23 cellular contexts compared by ENCODE assay signal in the genomic region with DNA sequence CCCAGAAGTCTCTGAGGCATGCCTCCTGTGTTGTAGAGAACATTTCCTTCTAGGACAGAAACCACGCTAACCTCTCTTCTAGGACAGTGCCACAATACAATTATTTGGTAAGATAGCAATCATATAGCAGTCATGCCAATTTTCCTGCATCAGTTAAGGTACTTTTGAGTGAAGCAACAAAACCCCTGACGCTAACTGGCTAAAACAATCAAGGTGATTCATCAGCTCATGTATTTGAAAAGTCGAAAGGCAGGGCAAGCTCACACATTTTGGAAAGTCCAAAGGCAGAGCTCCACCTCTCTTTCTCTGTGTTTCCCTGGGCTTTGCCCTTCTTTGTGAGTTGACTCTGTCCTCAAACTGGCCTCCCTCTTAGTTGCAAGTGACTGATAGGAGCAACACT. TPM values are rescaled to one million over a fixed set of nuclear protein-coding genes. Genes with fewer than 3 reads are reported as not detected.
DNase-seq lines count a peak whose midpoint lies in the region; ATAC-seq, FAIRE-seq and TF ChIP-seq lines count a peak whose summit lies in the region.
"Had no signal": no experiment of that assay in that cellular context is flagged by ENCODE, and none has a peak within 500 bp of the region (broad histone marks: within the 10 kb centered on the region; RNA-seq: fewer than 3 reads in every experiment).

No MANE protein-coding gene starts in this region.

- FAIRE-seq in bronchial epithelial cell (lab: Jason Lieb, UNC) (no peak), HepG2 (lab: Jason Lieb, UNC) (no peak)
- FAIRE-seq: GM12891, HTR-8/SVneo had no signal

- no peak for TF ChIP-seq POLR2A in HepG2 (IDR thresholded peaks at IDR 0.05; ENCODE audit: insufficient read depth in 1 of 2, low read depth in 2 of 2, low read length in 2 of 2)
- no peak for TF ChIP-seq POLR2A in ovary (IDR thresholded peaks at IDR 0.05)

- H3K36me3 ChIP-seq in Karpas-422 (ENCODE audit: insufficient read depth, low read length): no peaks in the 10 kb centered on the region
- H3K36me3 ChIP-seq in bronchial epithelial cell (ENCODE audit: control insufficient read depth, insufficient read depth, low read length): no peaks in the 10 kb centered on the region
- no peaks in the 10 kb centered on the region for H3K36me3 ChIP-seq in HepG2 (replicated peaks in 1 of 2; ENCODE audit: control insufficient read depth in 1 of 2, insufficient read depth in 2 of 2, low read length in 2 of 2)
- no peaks in the 10 kb centered on the region for H3K36me3 ChIP-seq in ovary
- H3K36me3 ChIP-seq: BLaER1, Peyer's patch, SJCRH30 had no signal

- H2AFZ ChIP-seq in Karpas-422 (ENCODE audit: low read length) (no peak overlapping the region), HepG2 (ENCODE audit: low read length) (no peak overlapping the region)

- CTCF ChIA-PET in HepG2 (lab: Yijun Ruan, JAX; ENCODE audit: low intra/inter-chr PET ratio, low total read pairs): no interaction called here

- peaks cover 7% of the 10 kb centered on the region; the same call in 1 of the 2 replicates for H3K4me1 ChIP-seq in Karpas-422 (ENCODE audit: low read length)
- H3K4me1 ChIP-seq in HepG2 (ENCODE audit: insufficient read depth, low read length): peaks cover 23% of the 10 kb centered on the region
- H3K4me1 ChIP-seq in ovary (ENCODE audit: insufficient read depth): no peaks in the 10 kb centered on the region
- H3K4me1 ChIP-seq: SJCRH30 had no signal

- TF ChIP-seq CTCF in bronchial epithelial cell (IDR thresholded peaks at IDR 0.05; ENCODE audit: insufficient read depth, low read length, severe bottlenecking): no peak
- no peak for TF ChIP-seq CTCF in HepG2 (CRISPR knock-in tag; IDR thresholded peaks at IDR 0.05)
- TF ChIP-seq CTCF in ovary (IDR thresholded peaks at IDR 0.05): no peak

- POLR2A ChIA-PET in HepG2 (lab: Yijun Ruan, JAX): no interaction called here

- no peak for TF ChIP-seq RAD21 in HepG2 (CRISPR knock-in tag; IDR thresholded peaks at IDR 0.05)

- no TSS peak for BruUV-seq in HepG2 (replicated peaks; lab: Mats Ljungman, UMichigan)

- no peaks in the 10 kb centered on the region for H3K27me3 ChIP-seq in Karpas-422 (ENCODE audit: low read length)
- H3K27me3 ChIP-seq in bronchial epithelial cell (ENCODE audit: control insufficient read depth, insufficient read depth, low read length): no peaks in the 10 kb centered on the region
- H3K27me3 ChIP-seq in HepG2 (ENCODE audit: control insufficient read depth in 1 of 2, insufficient read depth in 2 of 2, low read length in 2 of 2): no peaks in the 10 kb centered on the region
- no peaks in the 10 kb centered on the region for H3K27me3 ChIP-seq in ovary
- H3K27me3 ChIP-seq: BLaER1, Peyer's patch, SJCRH30 had no signal

- no peak overlapping the region for H3K4me2 ChIP-seq in Karpas-422 (ENCODE audit: low read depth, low read length, poor library complexity, severe bottlenecking)
- H3K4me2 ChIP-seq in HepG2 (ENCODE audit: low read depth, low read length): no peak overlapping the region
- H3K4me2 ChIP-seq: BLaER1 had no signal

- no peak overlapping the region for H3K9ac ChIP-seq in Karpas-422 (ENCODE audit: low read length)
- no peak overlapping the region for H3K9ac ChIP-seq in HepG2 (ENCODE audit: insufficient read depth, low read depth, low read length)
- H3K9ac ChIP-seq: BLaER1 had no signal

- H3K9me3 ChIP-seq in Karpas-422 (ENCODE audit: low read length) (no peaks in the 10 kb centered on the region), HepG2 (ENCODE audit: low read length) (no peaks in the 10 kb centered on the region), ovary (no peaks in the 10 kb centered on the region)
- H3K9me3 ChIP-seq: BLaER1, Peyer's patch, SJCRH30 had no signal

- H3K4me3 ChIP-seq in Karpas-422 (ENCODE audit: low read length): no peak overlapping the region
- no peak overlapping the region for H3K4me3 ChIP-seq in bronchial epithelial cell (ENCODE audit: low read depth, low read length)
- H3K4me3 ChIP-seq in HepG2 (replicated peaks in 1 of 3; ENCODE audit: insufficient read depth in 1 of 3, low read depth in 2 of 3, low read length in 3 of 3): no peak overlapping the region
- no peak overlapping the region for H3K4me3 ChIP-seq in ovary
- H3K4me3 ChIP-seq: BLaER1, Peyer's patch, SJCRH30 had no signal

- no peak overlapping the region for H3K27ac ChIP-seq in Karpas-422 (ENCODE audit: low read length)
- no peak overlapping the region for H3K27ac ChIP-seq in HepG2 (ENCODE audit: extremely low read length, insufficient read depth, low read length)
- no peak overlapping the region for H3K27ac ChIP-seq in ovary
- H3K27ac ChIP-seq: BLaER1, Peyer's patch, SJCRH30 had no signal

- ATAC-seq in HepG2 (peak; percentile 47), HG03159 (IDR thresholded peaks at IDR 0.05; ENCODE audit: unreplicated experiment) (no peak)
- ATAC-seq: HCT116 had no signal

- peak; percentile 32 for DNase-seq in Karpas-422
- peak; percentile 93 for DNase-seq in bronchial epithelial cell (ENCODE audit: low read depth)
- DNase-seq in HepG2 (ENCODE audit: low spot score): no peak
- DNase-seq in ovary: no peak
- DNase-seq: CD4-positive, alpha-beta memory T cell; DMS153; GOT3; IMR-90; NCI-H1417; NCI-H1694 treated with DMSO at 0.1 percent for 48 hours; NCI-H2081 treated with DMSO at 0.1 percent for 48 hours; NCI-H2171 treated with DMSO at 0.1 percent for 48 hours; NCI-H524 treated with DMSO at 0.1 percent for 48 hours; NCI-H82; Peyer's patch; SJCRH30 had no signal

- H3K79me2 ChIP-seq in Karpas-422 (ENCODE audit: low read length) (no peaks in the 10 kb centered on the region), HepG2 (ENCODE audit: insufficient read depth, low read length) (no peaks in the 10 kb centered on the region)

- WGBS in HepG2 (ENCODE audit: low lambda C conversion rate): 5% methylated on average over 3 of the region's 3 CpGs
- WGBS in ovary, 3 donors: 82 to 89% (median 82%) methylated on average over 3 of the region's 3 CpGs

- intact Hi-C loops in HepG2 (cut with micrococcal nuclease; ENCODE audit: unreplicated experiment): no loop called here
- intact Hi-C loops in ovary (cut with DNase I): no loop called here

- TF ChIP-seq EP300 in HepG2 (IDR thresholded peaks at IDR 0.05; ENCODE audit: low read depth in 2 of 2, low read length in 2 of 2) (no peak), HepG2 (CRISPR knock-in tag; IDR thresholded peaks at IDR 0.05; ENCODE audit: borderline replicate concordance) (no peak), ovary (IDR thresholded peaks at IDR 0.05) (no peak)

- in situ Hi-C loops in HepG2 (cut with HindIII; ENCODE audit: extremely low pct_ligation_motif_present, low pct_unique_long_range_greater_than_20kb): no loop called here

- H4K20me1 ChIP-seq in Karpas-422 (ENCODE audit: insufficient read depth, low read depth, low read length): no peaks in the 10 kb centered on the region
- no peaks in the 10 kb centered on the region for H4K20me1 ChIP-seq in HepG2 (ENCODE audit: insufficient read depth, low read length)
- H4K20me1 ChIP-seq: BLaER1 had no signal

- no peaks in the 10 kb centered on the region for H3K9me2 ChIP-seq in Karpas-422 (replicated peaks; ENCODE audit: insufficient read depth, low read length)

RNA-seq across cellular contexts. Expression of gene TERC, which starts 10.1 kb away (rescaled TPM):
- total RNA-seq in Karpas-422 (2014; rRNA removed; shearing (Covaris generic); ENCODE audit: low replicate concordance): 1,199 and 1,851 TPM in 2 replicates
- total RNA-seq in bronchial epithelial cell: 118 and 346 TPM in 2 replicates
- total RNA-seq in HepG2 (2016; rRNA removed; fragmentation: Illumina TruSeq; extraction: Trizol): 8.4 and 74.6 TPM in 2 replicates
- total RNA-seq in HepG2 (2016; cell fraction: cytosol; rRNA removed; fragmentation: Illumina TruSeq; extraction: Trizol; ENCODE audit: low read depth): 1,250 and 1,324 TPM in 2 replicates
- total RNA-seq in HepG2 (2016; cell fraction: insoluble cytoplasmic fraction; rRNA removed; fragmentation: Illumina TruSeq; extraction: Trizol): 7.8 and 74.2 TPM in 2 replicates
- total RNA-seq in HepG2 (2016; cell fraction: membrane; rRNA removed; fragmentation: Illumina TruSeq; extraction: Trizol): 139 and 180 TPM in 2 replicates
- 220 and 224 TPM in 2 replicates for total RNA-seq in HepG2 (2016; cell fraction: nucleus; rRNA removed; fragmentation: Illumina TruSeq; extraction: Trizol)
- polyA plus RNA-seq in HepG2 (2011; rRNA removed): 1.3 and 2.9 TPM in 2 replicates
- 0.36 and 3.5 TPM in 2 replicates for polyA plus RNA-seq in HepG2 (2011; cell fraction: cytosol; rRNA removed)
- polyA plus RNA-seq in HepG2 (2011; cell fraction: nucleus; rRNA removed): 54.4 and 69.0 TPM in 2 replicates
- polyA plus RNA-seq in HepG2 (2012): 0.50 TPM in 1 of 2 replicates, not detected in the other
- polyA plus RNA-seq in HepG2 (2016; cell fraction: cytosol; fragmentation: Illumina TruSeq; extraction: Trizol; ENCODE audit: low read depth): 2.4 and 2.5 TPM in 2 replicates
- not detected in 2 replicates for polyA plus RNA-seq in HepG2 (2016; cell fraction: insoluble cytoplasmic fraction; fragmentation: Illumina TruSeq; extraction: Trizol; ENCODE audit: low read depth)
- not detected in 2 replicates for polyA plus RNA-seq in HepG2 (2016; cell fraction: membrane; fragmentation: Illumina TruSeq; extraction: Trizol; ENCODE audit: low read depth)
- 1.3 TPM in 1 of 2 replicates, not detected in the other for polyA plus RNA-seq in HepG2 (2016; cell fraction: nucleus; fragmentation: Illumina TruSeq; extraction: Trizol; ENCODE audit: insufficient read depth, low read depth)
- 114 and 221 TPM in 2 replicates for polyA minus RNA-seq in HepG2 (2011; rRNA and poly(A)+ RNA removed; ENCODE audit: low replicate concordance)
- polyA minus RNA-seq in HepG2 (2011; cell fraction: cytosol; rRNA and poly(A)+ RNA removed): 95.9 and 129 TPM in 2 replicates
- 257 and 332 TPM in 2 replicates for polyA minus RNA-seq in HepG2 (2011; cell fraction: nucleus; rRNA and poly(A)+ RNA removed)
- total RNA-seq in ovary: 100 to 1,000 TPM in 2 of 7 donors, 1 to 10 TPM in 5; 2.4 to 467 (median 5.2) TPM
- not detected for polyA plus RNA-seq in ovary
- polyA plus RNA-seq: IMR-90 had no signal

RNA-seq across cellular contexts. Expression of gene ACTRT3, which starts 14.7 kb away (rescaled TPM):
- 3.6 and 4.2 TPM in 2 replicates for total RNA-seq in Karpas-422 (2014; rRNA removed; shearing (Covaris generic); ENCODE audit: low replicate concordance)
- total RNA-seq in bronchial epithelial cell (0.64 and 1.1 TPM in 2 replicates), HepG2 (2016; rRNA removed; fragmentation: Illumina TruSeq; extraction: Trizol) (0.97 and 1.1 TPM in 2 replicates), ovary (1 to 10 TPM in 6 of 7 donors, under 1 TPM in 1; 0.34 to 3.8 (median 3.1) TPM)
- total RNA-seq in HepG2 (2016; cell fraction: cytosol; rRNA removed; fragmentation: Illumina TruSeq; extraction: Trizol; ENCODE audit: low read depth): 0.18 TPM in 1 of 2 replicates, not detected in the other
- total RNA-seq in HepG2 (2016; cell fraction: insoluble cytoplasmic fraction; rRNA removed; fragmentation: Illumina TruSeq; extraction: Trizol): 1.0 and 1.5 TPM in 2 replicates
- 0.80 and 0.90 TPM in 2 replicates for total RNA-seq in HepG2 (2016; cell fraction: membrane; rRNA removed; fragmentation: Illumina TruSeq; extraction: Trizol)
- 0.88 and 1.0 TPM in 2 replicates for total RNA-seq in HepG2 (2016; cell fraction: nucleus; rRNA removed; fragmentation: Illumina TruSeq; extraction: Trizol)
- polyA plus RNA-seq in HepG2 (2011; rRNA removed) (0.42 and 0.47 TPM in 2 replicates), ovary (1 to 10 TPM; 1.5 to 2.0 TPM)
- 0.24 and 0.41 TPM in 2 replicates for polyA plus RNA-seq in HepG2 (2011; cell fraction: cytosol; rRNA removed)
- polyA plus RNA-seq in HepG2 (2011; cell fraction: nucleus; rRNA removed): 0.32 and 0.35 TPM in 2 replicates
- 0.44 and 0.47 TPM in 2 replicates for polyA plus RNA-seq in HepG2 (2012)
- polyA plus RNA-seq in HepG2 (2016; cell fraction: cytosol; fragmentation: Illumina TruSeq; extraction: Trizol; ENCODE audit: low read depth): 0.10 and 0.23 TPM in 2 replicates
- polyA plus RNA-seq in HepG2 (2016; cell fraction: insoluble cytoplasmic fraction; fragmentation: Illumina TruSeq; extraction: Trizol; ENCODE audit: low read depth): 1.4 and 1.7 TPM in 2 replicates
- polyA plus RNA-seq in HepG2 (2016; cell fraction: membrane; fragmentation: Illumina TruSeq; extraction: Trizol; ENCODE audit: low read depth): 0.24 and 0.34 TPM in 2 replicates
- polyA plus RNA-seq in HepG2 (2016; cell fraction: nucleus; fragmentation: Illumina TruSeq; extraction: Trizol; ENCODE audit: insufficient read depth, low read depth): 0.53 and 0.83 TPM in 2 replicates
- 2.0 and 4.0 TPM in 2 replicates for polyA minus RNA-seq in HepG2 (2011; rRNA and poly(A)+ RNA removed; ENCODE audit: low replicate concordance)
- 0.40 TPM in 1 of 2 replicates, not detected in the other for polyA minus RNA-seq in HepG2 (2011; cell fraction: cytosol; rRNA and poly(A)+ RNA removed)
- 0.77 and 1.2 TPM in 2 replicates for polyA minus RNA-seq in HepG2 (2011; cell fraction: nucleus; rRNA and poly(A)+ RNA removed)
- total RNA-seq: SJCRH30 had no signal

RNA-seq across cellular contexts. Expression of gene MYNN, which starts 18.5 kb away (rescaled TPM):
- 18.3 and 22.7 TPM in 2 replicates for total RNA-seq in Karpas-422 (2014; rRNA removed; shearing (Covaris generic); ENCODE audit: low replicate concordance)
- total RNA-seq in bronchial epithelial cell: 31.6 TPM in 2 replicates
- total RNA-seq in HepG2 (2016; rRNA removed; fragmentation: Illumina TruSeq; extraction: Trizol): 17.6 and 23.7 TPM in 2 replicates
- total RNA-seq in HepG2 (2016; cell fraction: cytosol; rRNA removed; fragmentation: Illumina TruSeq; extraction: Trizol; ENCODE audit: low read depth): 3.2 and 3.3 TPM in 2 replicates
- 15.9 and 24.4 TPM in 2 replicates for total RNA-seq in HepG2 (2016; cell fraction: insoluble cytoplasmic fraction; rRNA removed; fragmentation: Illumina TruSeq; extraction: Trizol)
- total RNA-seq in HepG2 (2016; cell fraction: membrane; rRNA removed; fragmentation: Illumina TruSeq; extraction: Trizol): 7.9 and 9.4 TPM in 2 replicates
- 16.4 and 19.9 TPM in 2 replicates for total RNA-seq in HepG2 (2016; cell fraction: nucleus; rRNA removed; fragmentation: Illumina TruSeq; extraction: Trizol)
- polyA plus RNA-seq in HepG2 (2011; rRNA removed): 8.7 and 10.4 TPM in 2 replicates
- polyA plus RNA-seq in HepG2 (2011; cell fraction: cytosol; rRNA removed): 3.4 and 4.8 TPM in 2 replicates
- 7.6 and 7.8 TPM in 2 replicates for polyA plus RNA-seq in HepG2 (2011; cell fraction: nucleus; rRNA removed)
- 8.0 and 8.3 TPM in 2 replicates for polyA plus RNA-seq in HepG2 (2012)
- 1.8 TPM in 2 replicates for polyA plus RNA-seq in HepG2 (2016; cell fraction: cytosol; fragmentation: Illumina TruSeq; extraction: Trizol; ENCODE audit: low read depth)
- 14.0 and 15.4 TPM in 2 replicates for polyA plus RNA-seq in HepG2 (2016; cell fraction: insoluble cytoplasmic fraction; fragmentation: Illumina TruSeq; extraction: Trizol; ENCODE audit: low read depth)
- 3.1 and 3.5 TPM in 2 replicates for polyA plus RNA-seq in HepG2 (2016; cell fraction: membrane; fragmentation: Illumina TruSeq; extraction: Trizol; ENCODE audit: low read depth)
- 18.9 and 19.7 TPM in 2 replicates for polyA plus RNA-seq in HepG2 (2016; cell fraction: nucleus; fragmentation: Illumina TruSeq; extraction: Trizol; ENCODE audit: insufficient read depth, low read depth)
- polyA minus RNA-seq in HepG2 (2011; rRNA and poly(A)+ RNA removed; ENCODE audit: low replicate concordance): 5.0 and 6.9 TPM in 2 replicates
- 10.0 and 11.1 TPM in 2 replicates for polyA minus RNA-seq in HepG2 (2011; cell fraction: cytosol; rRNA and poly(A)+ RNA removed)
- 38.5 and 43.5 TPM in 2 replicates for polyA minus RNA-seq in HepG2 (2011; cell fraction: nucleus; rRNA and poly(A)+ RNA removed)
- total RNA-seq in ovary: 10 to 100 TPM; 14.1 to 23.6 (median 20.0) TPM
- 10 to 100 TPM; 10.1 to 10.3 TPM for polyA plus RNA-seq in ovary

RNA-seq across cellular contexts. Expression of gene LRRIQ4, which starts 58.0 kb away (rescaled TPM):
- 0.07 and 0.22 TPM in 2 replicates for total RNA-seq in Karpas-422 (2014; rRNA removed; shearing (Covaris generic); ENCODE audit: low replicate concordance)
- total RNA-seq in bronchial epithelial cell (not detected in 2 replicates), HepG2 (2016; rRNA removed; fragmentation: Illumina TruSeq; extraction: Trizol) (not detected in 2 replicates), ovary (under 1 TPM in 5 of 7 donors, not detected in 2; 0.23 to 0.43 (median 0.26) TPM)
- total RNA-seq in HepG2 (2016; cell fraction: cytosol; rRNA removed; fragmentation: Illumina TruSeq; extraction: Trizol; ENCODE audit: low read depth): not detected in 2 replicates
- not detected in 2 replicates for total RNA-seq in HepG2 (2016; cell fraction: insoluble cytoplasmic fraction; rRNA removed; fragmentation: Illumina TruSeq; extraction: Trizol)
- not detected in 2 replicates for total RNA-seq in HepG2 (2016; cell fraction: membrane; rRNA removed; fragmentation: Illumina TruSeq; extraction: Trizol)
- not detected in 2 replicates for total RNA-seq in HepG2 (2016; cell fraction: nucleus; rRNA removed; fragmentation: Illumina TruSeq; extraction: Trizol)
- polyA plus RNA-seq in HepG2 (2011; rRNA removed) (not detected in 2 replicates), ovary (under 1 TPM; 0.05 to 0.17 TPM)
- polyA plus RNA-seq in HepG2 (2011; cell fraction: cytosol; rRNA removed): not detected in 2 replicates
- not detected in 2 replicates for polyA plus RNA-seq in HepG2 (2011; cell fraction: nucleus; rRNA removed)
- not detected in 2 replicates for polyA plus RNA-seq in HepG2 (2012)
- not detected in 2 replicates for polyA plus RNA-seq in HepG2 (2016; cell fraction: cytosol; fragmentation: Illumina TruSeq; extraction: Trizol; ENCODE audit: low read depth)
- polyA plus RNA-seq in HepG2 (2016; cell fraction: insoluble cytoplasmic fraction; fragmentation: Illumina TruSeq; extraction: Trizol; ENCODE audit: low read depth): not detected in 2 replicates
- not detected in 2 replicates for polyA plus RNA-seq in HepG2 (2016; cell fraction: membrane; fragmentation: Illumina TruSeq; extraction: Trizol; ENCODE audit: low read depth)
- not detected in 2 replicates for polyA plus RNA-seq in HepG2 (2016; cell fraction: nucleus; fragmentation: Illumina TruSeq; extraction: Trizol; ENCODE audit: insufficient read depth, low read depth)
- polyA minus RNA-seq in HepG2 (2011; rRNA and poly(A)+ RNA removed; ENCODE audit: low replicate concordance): not detected in 2 replicates
- polyA minus RNA-seq in HepG2 (2011; cell fraction: cytosol; rRNA and poly(A)+ RNA removed): not detected in 2 replicates
- polyA minus RNA-seq in HepG2 (2011; cell fraction: nucleus; rRNA and poly(A)+ RNA removed): not detected in 2 replicates
- total RNA-seq: CD4-positive, alpha-beta memory T cell; G401; IMR-90; M059J; Peyer's patch had no signal
- polyA plus RNA-seq: CD4-positive, alpha-beta memory T cell; IMR-90 had no signal

RNA-seq across cellular contexts. Expression of gene LRRC34, which starts 58.0 kb away (rescaled TPM):
- 10.0 and 11.8 TPM in 2 replicates for total RNA-seq in Karpas-422 (2014; rRNA removed; shearing (Covaris generic); ENCODE audit: low replicate concordance)
- total RNA-seq in bronchial epithelial cell (under 0.01 and 0.38 TPM in 2 replicates), HepG2 (2016; rRNA removed; fragmentation: Illumina TruSeq; extraction: Trizol) (not detected in 2 replicates), ovary (1 to 10 TPM; 3.3 to 8.1 (median 4.3) TPM)
- not detected in 2 replicates for total RNA-seq in HepG2 (2016; cell fraction: cytosol; rRNA removed; fragmentation: Illumina TruSeq; extraction: Trizol; ENCODE audit: low read depth)
- total RNA-seq in HepG2 (2016; cell fraction: insoluble cytoplasmic fraction; rRNA removed; fragmentation: Illumina TruSeq; extraction: Trizol): not detected in 2 replicates
- not detected in 2 replicates for total RNA-seq in HepG2 (2016; cell fraction: membrane; rRNA removed; fragmentation: Illumina TruSeq; extraction: Trizol)
- total RNA-seq in HepG2 (2016; cell fraction: nucleus; rRNA removed; fragmentation: Illumina TruSeq; extraction: Trizol): not detected in 2 replicates
- polyA plus RNA-seq in HepG2 (2011; rRNA removed) (not detected in 2 replicates), ovary (1 to 10 TPM; 1.7 to 3.3 TPM)
- not detected in 2 replicates for polyA plus RNA-seq in HepG2 (2011; cell fraction: cytosol; rRNA removed)
- polyA plus RNA-seq in HepG2 (2011; cell fraction: nucleus; rRNA removed): not detected in 2 replicates
- polyA plus RNA-seq in HepG2 (2012): 0.11 TPM in 1 of 2 replicates, not detected in the other
- not detected in 2 replicates for polyA plus RNA-seq in HepG2 (2016; cell fraction: cytosol; fragmentation: Illumina TruSeq; extraction: Trizol; ENCODE audit: low read depth)
- polyA plus RNA-seq in HepG2 (2016; cell fraction: insoluble cytoplasmic fraction; fragmentation: Illumina TruSeq; extraction: Trizol; ENCODE audit: low read depth): not detected in 2 replicates
- not detected in 2 replicates for polyA plus RNA-seq in HepG2 (2016; cell fraction: membrane; fragmentation: Illumina TruSeq; extraction: Trizol; ENCODE audit: low read depth)
- not detected in 2 replicates for polyA plus RNA-seq in HepG2 (2016; cell fraction: nucleus; fragmentation: Illumina TruSeq; extraction: Trizol; ENCODE audit: insufficient read depth, low read depth)
- polyA minus RNA-seq in HepG2 (2011; rRNA and poly(A)+ RNA removed; ENCODE audit: low replicate concordance): not detected in 2 replicates
- not detected in 2 replicates for polyA minus RNA-seq in HepG2 (2011; cell fraction: cytosol; rRNA and poly(A)+ RNA removed)
- not detected in 2 replicates for polyA minus RNA-seq in HepG2 (2011; cell fraction: nucleus; rRNA and poly(A)+ RNA removed)
- total RNA-seq: G401 had no signal

Comparison
In these comparisons a context has a peak if more than half of its experiments do, and no peak if none do; other contexts are left out.
1. DNase-seq: peak in Karpas-422 (single experiment) and bronchial epithelial cell (single experiment); none in HepG2 (single experiment) and ovary (0 of 5).